ENCODE assay signal across 16 cellular contexts in the genomic region with DNA sequence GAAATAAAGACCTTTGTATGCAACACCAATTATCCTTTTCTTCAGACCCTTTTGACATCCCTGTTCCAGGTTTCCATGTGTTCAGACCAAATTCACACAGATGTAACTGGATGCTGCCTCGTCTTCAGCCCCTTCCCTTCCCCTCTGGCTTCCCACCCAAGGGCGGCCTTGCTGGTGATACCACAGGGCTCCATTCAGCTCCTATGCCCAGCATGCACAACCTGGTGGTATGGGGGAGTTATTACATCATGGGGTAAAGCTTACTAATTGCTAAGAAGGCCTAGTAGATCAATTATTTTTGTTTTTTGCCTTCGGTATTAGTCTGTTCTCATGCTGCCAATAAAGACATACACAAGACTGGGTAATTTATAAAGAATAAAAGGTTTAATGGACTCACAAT.
"Had no signal": no experiment of that assay in that cellular context is flagged by ENCODE, and none has a peak within 500 bp of the region (broad histone marks: within the 10 kb centered on the region; RNA-seq: fewer than 3 reads in every experiment).

No MANE protein-coding gene starts in this region.

- H3K36me3 ChIP-seq: cardiac muscle cell, left lung, thoracic aorta, vagina had no signal

- H3K27me3 ChIP-seq: body of pancreas, cardiac muscle cell, left lung, vagina had no signal

- H3K9me3 ChIP-seq: body of pancreas, thoracic aorta, vagina had no signal

- H3K27ac ChIP-seq: body of pancreas, cardiac muscle cell, left lung, thoracic aorta, vagina had no signal

- H3K4me1 ChIP-seq: body of pancreas, left lung, vagina had no signal

- H3K4me3 ChIP-seq: body of pancreas, cardiac muscle cell, left lung, lung, thoracic aorta, vagina had no signal

- DNase-seq: activated effector memory CD4-positive, alpha-beta T cell treated with anti-CD3 and anti-CD28 coated beads, Interleukin-2, amount 50 U/mL, for 16 hours; activated naive CD4-positive, alpha-beta T cell treated with anti-CD3 and anti-CD28 coated beads, Interleukin-2, amount 10 ng/mL, durations not matched to agents 7 days and 5 days; activated naive CD8-positive, alpha-beta T cell treated with anti-CD3 and anti-CD28 coated beads, Interleukin-2, amount 50 U/mL, for 24 hours; body of pancreas; erythroblast; foreskin fibroblast; kidney glomerular epithelial cell; left lung; naive thymus-derived CD8-positive, alpha-beta T cell; retina; stimulated activated CD4-positive, alpha-beta T cell treated with anti-CD3 and anti-CD28 coated beads, Interleukin-4, amount 100 ng/mL, for 1 hour; stimulated activated naive CD4-positive, alpha-beta T cell had no signal
